11 cellular contexts compared by ENCODE assay signal in genomic region chr18:36295880-36296301, GRCh38. TPM values are rescaled to one million over a fixed set of nuclear protein-coding genes. Genes with fewer than 3 reads are reported as not detected.
DNase-seq lines count a peak whose midpoint lies in the region; ATAC-seq and TF ChIP-seq lines count a peak whose summit lies in the region.
"Had no signal": no experiment of that assay in that cellular context is flagged by ENCODE, and none has a peak within 500 bp of the region (broad histone marks: within the 10 kb centered on the region; RNA-seq: fewer than 3 reads in every experiment).

No MANE protein-coding gene starts in this region.

- intact Hi-C loops in right cardiac atrium (cut with DNase I) (loop anchor here in 3 of 4 donors (5.0 to 10.0 kb wide), 3 partner anchors 169 to 279 kb away; no protein-coding TSS in a partner anchor), stomach (cut with DNase I; ENCODE audit: low total_unique reads) (no loop called here)

- no peak for TF ChIP-seq POLR2A in stomach (IDR thresholded peaks at IDR 0.05)

- no peak overlapping the region for H3T11ph ChIP-seq in H9 (ENCODE audit: low read length)

- no peak for ATAC-seq in WTC11
- ATAC-seq in right cardiac atrium, result peak; percentile 12 to 30
- no peak for ATAC-seq in activated T-cell treated with anti-CD3 and anti-CD28 coated beads, Interleukin-2, amount 50 U/mL, for 4 hours

- H3K79me2 ChIP-seq in H9 (ENCODE audit: insufficient read depth, low read length), result no peaks in the 10 kb centered on the region

- H2BK20ac ChIP-seq in H9 (ENCODE audit: low read depth, low read length, poor library complexity, severe bottlenecking), result no peak overlapping the region

- no peak overlapping the region for H3K23ac ChIP-seq in H9 (ENCODE audit: insufficient read length, low read depth, low read length)

- H3K27ac ChIP-seq in H9 (ENCODE audit: insufficient read length, low read depth, low read length), result no peak overlapping the region
- no peak overlapping the region for H3K27ac ChIP-seq in right cardiac atrium (ENCODE audit: low read length)
- H3K27ac ChIP-seq in stomach, result no peak overlapping the region
- H3K27ac ChIP-seq: right lobe of liver had no signal

- H2BK5ac ChIP-seq in H9 (ENCODE audit: insufficient read length, low read length), result no peak overlapping the region

- H3K4me3 ChIP-seq in right cardiac atrium (ENCODE audit: low read length), result peak overlapping the region; percentile 54
- H3K4me3 ChIP-seq in stomach, result peak overlapping the region; percentile 63 to 84 (median 67)

- no peak overlapping the region for H3K4me3 Mint-ChIP-seq in H9
- H3K4me3 Mint-ChIP-seq in WTC11, result no peak overlapping the region
- no peak overlapping the region for H3K4me3 Mint-ChIP-seq in activated T-cell treated with anti-CD3 and anti-CD28 coated beads, Interleukin-2, amount 50 U/mL, for 4 hours
- H3K4me3 Mint-ChIP-seq: CD4-positive, alpha-beta T cell; T-helper 1 cell treated with Interleukin-12 subunit alpha and Interleukin-12 subunit beta and Interleukin-4 antibody, amounts not matched to agents 30 μg/mL and 1 μg/mL, for 36 hours had no signal

- H4K20me1 ChIP-seq in H9 (ENCODE audit: control insufficient read depth, insufficient read depth, insufficient read length), result no peaks in the 10 kb centered on the region

- no peak for TF ChIP-seq EP300 in stomach (IDR thresholded peaks at IDR 0.05)

- DNase-seq in H9 (no peak), WTC11 (ENCODE audit: low spot score) (peak; percentile 37), right cardiac atrium (peak in 2 of 3 donors; percentile 28 to 46), stomach (no peak), glomerular visceral epithelial cell (ENCODE audit: extremely low spot score) (no peak)
- DNase-seq in activated CD4-positive, CD25-positive, alpha-beta regulatory T cell (lab: John Stamatoyannopoulos, UW), result no peak
- DNase-seq in activated T-cell treated with anti-CD3 and anti-CD28 coated beads, Interleukin-2, amount 50 U/mL, for 4 hours, result no peak
- DNase-seq: activated gamma-delta T cell; CD4-positive, alpha-beta T cell had no signal

- H3K9ac ChIP-seq in H9 (ENCODE audit: extremely low read depth, insufficient read length, low read length), result no peak overlapping the region

- peaks cover 20% of the 10 kb centered on the region for H3K23me2 ChIP-seq in H9 (ENCODE audit: insufficient read length, low read depth, low read length, poor library complexity, severe bottlenecking)

- H3K27me3 ChIP-seq in H9 (ENCODE audit: insufficient read depth, low read length) (peaks cover 22% of the 10 kb centered on the region), right cardiac atrium (ENCODE audit: control insufficient read depth, insufficient read depth) (no peaks in the 10 kb centered on the region), stomach (peaks cover 0 to 63% (median 50%) of the 10 kb centered on the region in 3 donors)

- CTCF ChIA-PET in WTC11 (lab: Charles Lee), result interaction anchor here (1.0 to 3.6 kb wide), 3 partner anchors 11 to 117 kb away, joined by 3 to 26 read pairs (median 5); no protein-coding TSS in a partner anchor

- H3K18ac ChIP-seq in H9 (ENCODE audit: insufficient read length, low read depth, low read length), result no peak overlapping the region

- H3K79me1 ChIP-seq in H9 (ENCODE audit: insufficient read depth, low read depth, low read length, poor library complexity, severe bottlenecking), result no peaks in the 10 kb centered on the region

- H3K4ac ChIP-seq in H9 (ENCODE audit: low read depth, low read length), result no peak overlapping the region

- POLR2A ChIA-PET in WTC11 (lab: Charles Lee), result no interaction called here

- no peak overlapping the region for H2BK12ac ChIP-seq in H9 (ENCODE audit: insufficient read length, low read depth, low read length)

- no peak overlapping the region for H4K8ac ChIP-seq in H9 (replicated peaks; ENCODE audit: insufficient read length, low read depth, low read length)

- no CpG with 5 or more reads among the region's 21 CpGs for WGBS in H9 (ENCODE audit: extremely low coverage, insufficient read length, low lambda C conversion rate)
- WGBS in right cardiac atrium, result 33% methylated on average over 21 of the region's 21 CpGs
- 29 to 41% (median 35%) methylated on average over 21 of the region's 21 CpGs for WGBS in stomach, 5 donors

- no peak overlapping the region for H4K91ac ChIP-seq in H9 (ENCODE audit: insufficient read length, low read depth, low read length)

- peaks cover 0 to 3% (median 0%) of the 10 kb centered on the region in 3 experiments; a peak in 3 of 7 replicates for H3K36me3 Mint-ChIP-seq in H9 (ENCODE audit: insufficient read depth in 1 of 3, low read depth in 3 of 3)
- no peaks in the 10 kb centered on the region for H3K36me3 Mint-ChIP-seq in WTC11
- H3K36me3 Mint-ChIP-seq in activated T-cell treated with anti-CD3 and anti-CD28 coated beads, Interleukin-2, amount 50 U/mL, for 4 hours (ENCODE audit: insufficient read depth), result no peaks in the 10 kb centered on the region

- no peaks in the 10 kb centered on the region for H3K36me3 ChIP-seq in stomach
- H3K36me3 ChIP-seq: right lobe of liver had no signal

- no peak overlapping the region for H4K5ac ChIP-seq in H9 (ENCODE audit: insufficient read length, low read depth, low read length)

- H3K27me3 Mint-ChIP-seq in H9 (ENCODE audit: low read depth) (peaks cover 29% of the 10 kb centered on the region), WTC11 (ENCODE audit: low read depth) (peaks cover 23% of the 10 kb centered on the region)
- H3K27me3 Mint-ChIP-seq in activated T-cell treated with anti-CD3 and anti-CD28 coated beads, Interleukin-2, amount 50 U/mL, for 4 hours (ENCODE audit: low read depth), result peaks cover 28% of the 10 kb centered on the region

- peak overlapping the region; percentile 53 for H3K4me2 ChIP-seq in H9 (ENCODE audit: insufficient read depth, insufficient read length, low read length)

- TF ChIP-seq CTCF in H9 (conservative IDR thresholded peaks at IDR 0.05), result no peak
- no peak for TF ChIP-seq CTCF in WTC11 (IDR thresholded peaks at IDR 0.05)
- no peak for TF ChIP-seq CTCF in stomach (IDR thresholded peaks at IDR 0.05)

- H2AFZ ChIP-seq in H9 (ENCODE audit: low read length), result no peak overlapping the region

- H3K4me1 Mint-ChIP-seq in H9, result peaks cover 4 to 6% of the 10 kb centered on the region in 2 experiments
- H3K4me1 Mint-ChIP-seq in WTC11, result peaks cover 5% of the 10 kb centered on the region
- peaks cover 1% of the 10 kb centered on the region for H3K4me1 Mint-ChIP-seq in activated T-cell treated with anti-CD3 and anti-CD28 coated beads, Interleukin-2, amount 50 U/mL, for 4 hours (ENCODE audit: low read depth)

- no peaks in the 10 kb centered on the region for H3K9me3 ChIP-seq in H9 (ENCODE audit: control insufficient read depth, low read depth, low read length)
- no peaks in the 10 kb centered on the region for H3K9me3 ChIP-seq in right cardiac atrium (ENCODE audit: control insufficient read depth, low read length)
- no peaks in the 10 kb centered on the region for H3K9me3 ChIP-seq in stomach
- H3K9me3 ChIP-seq: right lobe of liver had no signal

- no peak overlapping the region for H3K14ac ChIP-seq in H9 (ENCODE audit: insufficient read depth, low read length)

- no peaks in the 10 kb centered on the region for H3K4me1 ChIP-seq in H9 (ENCODE audit: insufficient read depth, low read length)
- no peaks in the 10 kb centered on the region for H3K4me1 ChIP-seq in right cardiac atrium (ENCODE audit: control insufficient read depth, insufficient read depth, low read length)
- peaks cover 21 to 31% (median 28%) of the 10 kb centered on the region in 4 donors for H3K4me1 ChIP-seq in stomach

- no peak overlapping the region for H2BK120ac ChIP-seq in H9 (ENCODE audit: low read depth, low read length, poor library complexity, severe bottlenecking)

- no peak overlapping the region for H3K56ac ChIP-seq in H9 (ENCODE audit: insufficient read length, low read depth, low read length)

- H3K9me3 Mint-ChIP-seq in H9, result no peaks in the 10 kb centered on the region; a peak in 1 of 5 replicates
- H3K9me3 Mint-ChIP-seq in WTC11, result peaks cover 4% of the 10 kb centered on the region; the same call in 1 of the 2 replicates
- H3K9me3 Mint-ChIP-seq in activated T-cell treated with anti-CD3 and anti-CD28 coated beads, Interleukin-2, amount 50 U/mL, for 4 hours, result no peaks in the 10 kb centered on the region
- H3K9me3 Mint-ChIP-seq: CD4-positive, alpha-beta T cell; T-helper 1 cell treated with Interleukin-12 subunit alpha and Interleukin-12 subunit beta and Interleukin-4 antibody, amounts not matched to agents 30 μg/mL and 1 μg/mL, for 36 hours had no signal

- no peak overlapping the region for H3K27ac Mint-ChIP-seq in H9
- H3K27ac Mint-ChIP-seq in WTC11, result no peak overlapping the region
- H3K27ac Mint-ChIP-seq: CD4-positive, alpha-beta T cell; T-helper 1 cell treated with Interleukin-12 subunit alpha and Interleukin-12 subunit beta and Interleukin-4 antibody, amounts not matched to agents 30 μg/mL and 1 μg/mL, for 36 hours had no signal

- H2AK5ac ChIP-seq in H9 (ENCODE audit: insufficient read length, low read length), result no peak overlapping the region

- H2BK15ac ChIP-seq in H9 (ENCODE audit: low read depth, low read length), result no peak overlapping the region

TF ChIP-seq in WTC11, 78 proteins besides CTCF, POLR2A, EP300 and RAD21:
- TF ChIP-seq EMX1 (CRISPR knock-in tag; IDR thresholded peaks at IDR 0.05), result no peak

RNA-seq across cellular contexts. Expression of gene FHOD3, which starts 1.6 kb away (rescaled TPM):
- 7.0 and 8.0 TPM in 2 replicates for total RNA-seq in H9 (2021)
- 3.8 to 4.8 TPM (median 4.6 TPM) in 3 replicates for total RNA-seq in WTC11 (2021)
- total RNA-seq in right cardiac atrium, result 100 to 1,000 TPM; 118 to 157 (median 142) TPM
- polyA plus RNA-seq in right cardiac atrium, result 118 TPM
- total RNA-seq in stomach, result 1 to 10 TPM in 4 of 5 donors, under 1 TPM in 1; under 0.01 to 9.1 (median 7.5) TPM
- polyA plus RNA-seq in stomach, result 1 to 10 TPM; 1.7 to 4.4 (median 2.1) TPM
- total RNA-seq in activated T-cell treated with anti-CD3 and anti-CD28 coated beads, Interleukin-2, amount 50 U/mL, for 4 hours, result under 1 TPM in 1 of 3 donors, not detected in 2; 0.13 TPM
- total RNA-seq: CD4-positive, alpha-beta T cell had no signal

Comparison
In these comparisons a context has a peak if more than half of its experiments do, and no peak if none do; other contexts are left out.
1. DNase-seq: peak in WTC11 (single experiment) and right cardiac atrium (2 of 3); none in H9 (single experiment), stomach (single experiment), glomerular visceral epithelial cell (single experiment), activated CD4-positive, CD25-positive, alpha-beta regulatory T cell (0 of 4) and activated T-cell treated with anti-CD3 and anti-CD28 coated beads, Interleukin-2, amount 50 U/mL, for 4 hours (single experiment).
2. ATAC-seq: peak in right cardiac atrium (2 of 2); none in WTC11 (single experiment) and activated T-cell treated with anti-CD3 and anti-CD28 coated beads, Interleukin-2, amount 50 U/mL, for 4 hours (0 of 2).
3. RNA of gene FHOD3, which starts 1.6 kb away (total RNA-seq): 118 to 157 TPM in right cardiac atrium; 7.0 to 8.0 TPM in H9, under 0.01 to 9.1 TPM in stomach, 3.8 to 4.8 TPM in WTC11 and 0.13 TPM in activated T-cell treated with anti-CD3 and anti-CD28 coated beads, Interleukin-2, amount 50 U/mL, for 4 hours; every median in the first group is over 10 times any median in the second.